10 cellular contexts compared by ENCODE assay signal in the genomic region with DNA sequence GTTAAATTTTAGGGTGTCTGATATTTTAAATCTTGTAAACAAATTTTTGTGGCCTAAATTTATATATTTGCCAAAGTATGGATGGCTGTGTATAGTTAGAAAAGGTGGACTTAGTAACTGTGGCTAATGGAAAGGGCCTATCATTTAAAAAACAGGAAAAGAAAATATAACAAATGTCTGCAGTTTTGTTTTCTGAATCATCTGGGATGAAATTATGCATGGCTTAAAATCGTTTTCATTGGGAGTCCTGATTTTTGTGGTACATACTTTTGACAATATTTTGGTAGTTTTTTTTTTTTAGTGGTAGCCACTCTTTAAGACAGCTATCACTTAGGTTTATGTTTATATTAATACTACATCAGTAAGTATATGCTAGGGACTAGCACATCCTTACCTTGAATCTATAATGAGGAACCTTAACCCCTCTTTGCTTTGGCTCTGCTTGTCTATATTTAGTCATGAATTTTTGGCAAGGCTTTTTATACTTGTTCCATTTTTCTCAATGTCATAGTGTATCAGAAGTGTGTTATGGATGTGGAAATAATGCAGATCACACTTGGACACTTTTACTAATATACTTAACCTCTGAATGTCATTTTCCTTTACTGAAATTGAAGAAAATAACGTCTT. TPM values are rescaled to one million over a fixed set of nuclear protein-coding genes. Genes with fewer than 3 reads are reported as not detected.
A peak's percentile ranks its signal among the peaks of the same experiment; 100 is the strongest.
DNase-seq lines count a peak whose midpoint lies in the region; ATAC-seq, FAIRE-seq and TF ChIP-seq lines count a peak whose summit lies in the region.
"Had no signal": no experiment of that assay in that cellular context is flagged by ENCODE, and none has a peak within 500 bp of the region (broad histone marks: within the 10 kb centered on the region; RNA-seq: fewer than 3 reads in every experiment).

No MANE protein-coding gene starts in this region.

- H3K27me3 ChIP-seq in PC-3 (ENCODE audit: low read length) (no peaks in the 10 kb centered on the region), endothelial cell of umbilical vein (ENCODE audit: control insufficient read depth in 2 of 2, insufficient read depth in 2 of 2, low read length in 2 of 2) (no peaks in the 10 kb centered on the region)

- no peak overlapping the region for H2AFZ ChIP-seq in PC-3 (ENCODE audit: low read length)
- no peak overlapping the region for H2AFZ ChIP-seq in endothelial cell of umbilical vein (ENCODE audit: low read depth, low read length)

- H3K4me3 ChIP-seq in PC-3 (ENCODE audit: low read length) (peak overlapping the region; percentile 93), endothelial cell of umbilical vein (replicated peaks in 1 of 3; ENCODE audit: insufficient read depth in 1 of 3, low read depth in 1 of 3, low read length in 3 of 3) (peak overlapping the region in 1 of 3 experiments; percentile 99), retinal pigment epithelial cell (ENCODE audit: low read length) (peak overlapping the region; percentile 94)

- FAIRE-seq in G401.6 (lab: Jason Lieb, UNC) (peak; percentile 54), endothelial cell of umbilical vein (lab: Jason Lieb, UNC) (no peak)
- FAIRE-seq: TTC549 had no signal

- ATAC-seq in PC-3 (no peak), HG02973 (IDR thresholded peaks at IDR 0.05; ENCODE audit: unreplicated experiment) (no peak)

- H3K9me3 ChIP-seq in PC-3 (ENCODE audit: low read length): no peaks in the 10 kb centered on the region
- H3K9me3 ChIP-seq in endothelial cell of umbilical vein (replicated peaks; ENCODE audit: control insufficient read depth, insufficient read depth, low read length): no peaks in the 10 kb centered on the region

- CTCF ChIA-PET in PC-3 (lab: Charles Lee): no interaction called here
- CTCF ChIA-PET in endothelial cell of umbilical vein (lab: Charles Lee): interaction anchor here (0.9 kb wide), 1 partner anchor 13 kb away, joined by 3 read pairs; no protein-coding TSS in a partner anchor

- POLR2A ChIA-PET in PC-3 (lab: Charles Lee; ENCODE audit: unreplicated experiment): no interaction called here
- POLR2A ChIA-PET in endothelial cell of umbilical vein (lab: Charles Lee): interaction anchor here (0.6 kb wide), 1 partner anchor 11 kb away, joined by 8 read pairs; no protein-coding TSS in a partner anchor

- H3K79me2 ChIP-seq in PC-3 (ENCODE audit: low read length) (peaks cover 94% of the 10 kb centered on the region), endothelial cell of umbilical vein (ENCODE audit: control insufficient read depth, insufficient read depth, low read length) (peaks cover 97% of the 10 kb centered on the region)

- H3K36me3 ChIP-seq in PC-3 (ENCODE audit: low read depth, low read length) (0 out of 2 replicates have a peak, but pooled peaks cover 5% of the 10 kb centered on the region), endothelial cell of umbilical vein (ENCODE audit: control insufficient read depth in 2 of 2, extremely low read depth in 1 of 2, insufficient read depth in 2 of 2, low read length in 2 of 2) (peaks cover 2 to 3% of the 10 kb centered on the region in 2 experiments)

- H4K20me1 ChIP-seq in PC-3 (ENCODE audit: low read length) (peaks cover 29% of the 10 kb centered on the region), endothelial cell of umbilical vein (replicated peaks; ENCODE audit: control insufficient read depth, extremely low read depth, insufficient read depth, low read length) (peaks cover 29% of the 10 kb centered on the region)

- no peak for TF ChIP-seq POLR2A in endothelial cell of umbilical vein (IDR thresholded peaks at IDR 0.05; ENCODE audit: low read depth, low read length)

- peaks cover 19% of the 10 kb centered on the region for H3K4me1 ChIP-seq in PC-3 (ENCODE audit: insufficient read depth, low read length)
- peaks cover 32% of the 10 kb centered on the region for H3K4me1 ChIP-seq in endothelial cell of umbilical vein (ENCODE audit: control insufficient read depth, extremely low read depth, insufficient read depth, low read length)

- H3K4me2 ChIP-seq in PC-3 (ENCODE audit: low read length) (peak overlapping the region; percentile 90), endothelial cell of umbilical vein (ENCODE audit: insufficient read depth, low read length) (peak overlapping the region; percentile 100)

- no peaks in the 10 kb centered on the region for H3K9me1 ChIP-seq in endothelial cell of umbilical vein (replicated peaks; ENCODE audit: control insufficient read depth, extremely low read depth, insufficient read depth, low read length)

- H3K27ac ChIP-seq in PC-3 (ENCODE audit: low read length): 0 out of 2 replicates have a peak overlapping the region, but pooled peaks have one; percentile 11
- H3K27ac ChIP-seq in endothelial cell of umbilical vein (ENCODE audit: insufficient read depth, low read depth, low read length): peak overlapping the region; percentile 67

- dilution Hi-C loops in endothelial cell of umbilical vein (cut with MboI; ENCODE audit: extremely low pct_ligation_motif_present, low sequenced_read_pairs): no loop called here

- no TSS peak for BruUV-seq in PC-3 (replicated peaks; lab: Mats Ljungman, UMichigan)
- no TSS peak for BruUV-seq in endothelial cell of umbilical vein (replicated peaks; lab: Mats Ljungman, UMichigan)

- DNase-seq in PC-3 (no peak), endothelial cell of umbilical vein (ENCODE audit: low read depth, low spot score) (peak; percentile 18), retinal pigment epithelial cell (ENCODE audit: low read depth) (no peak), pons (ENCODE audit: low spot score) (no peak), OCI-M2 (lab: John Stamatoyannopoulos, UW; ENCODE audit: unreplicated experiment) (no peak), iPS-NIHi7 (ENCODE audit: extremely low spot score) (no peak)
- DNase-seq: midbrain had no signal

- no peaks in the 10 kb centered on the region for H3K9me2 ChIP-seq in PC-3 (replicated peaks; ENCODE audit: low read length)

- H3K9ac ChIP-seq in PC-3 (ENCODE audit: low read length): peak overlapping the region; percentile 54
- H3K9ac ChIP-seq in endothelial cell of umbilical vein (replicated peaks; ENCODE audit: extremely low read depth, insufficient read depth, low read length): peak overlapping the region; percentile 78

- no peaks in the 10 kb centered on the region for H3F3A ChIP-seq in PC-3 (ENCODE audit: low read length, unreplicated experiment)

- TF ChIP-seq CTCF in PC-3 (conservative IDR thresholded peaks at IDR 0.05; ENCODE audit: low read depth, low read length) (no peak), endothelial cell of umbilical vein (IDR thresholded peaks at IDR 0.05; ENCODE audit: extremely low read depth in 1 of 2, insufficient read depth in 1 of 2, low read depth in 1 of 2, low read length in 2 of 2) (no peak), retinal pigment epithelial cell (conservative IDR thresholded peaks at IDR 0.05; ENCODE audit: low read depth, low read length) (no peak)

- intact Hi-C loops in PC-3 (cut with micrococcal nuclease): loop anchor here (5.0 kb wide), 3 partner anchors 84 to 399 kb away; no protein-coding TSS in a partner anchor
- intact Hi-C loops in endothelial cell of umbilical vein (cut with micrococcal nuclease): loop anchor here (5.0 to 10.0 kb wide), 6 partner anchors 64 to 618 kb away; no protein-coding TSS in a partner anchor

TF ChIP-seq in endothelial cell of umbilical vein, 7 proteins besides CTCF, POLR2A, EP300 and RAD21:
- TF ChIP-seq JUN (IDR thresholded peaks at IDR 0.05; ENCODE audit: borderline replicate concordance, insufficient read depth, insufficient read length, low read depth): no peak
- TF ChIP-seq GATA2 (IDR thresholded peaks at IDR 0.05; ENCODE audit: insufficient read depth, insufficient read length, low read depth, low read length): no peak
- no peak for TF ChIP-seq FOS (IDR thresholded peaks at IDR 0.05; ENCODE audit: borderline replicate concordance, insufficient read depth, low read length)
- TF ChIP-seq, protein P1, sequence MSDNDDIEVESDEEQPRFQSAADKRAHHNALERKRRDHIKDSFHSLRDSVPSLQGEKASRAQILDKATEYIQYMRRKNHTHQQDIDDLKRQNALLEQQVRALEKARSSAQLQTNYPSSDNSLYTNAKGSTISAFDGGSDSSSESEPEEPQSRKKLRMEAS (IDR thresholded peaks at IDR 0.05; ENCODE audit: insufficient read depth, insufficient read length): no peak
- TF ChIP-seq MYC (IDR thresholded peaks at IDR 0.05; ENCODE audit: low read depth, low read length): no peak
- TF ChIP-seq POLR2AphosphoS5 (IDR thresholded peaks at IDR 0.05; ENCODE audit: insufficient read depth, low read depth, low read length): no peak
- no peak for TF ChIP-seq EZH2 (IDR thresholded peaks at IDR 0.05; ENCODE audit: borderline replicate concordance, low read depth, low read length, severe bottlenecking)
TF ChIP-seq in endothelial cell of umbilical vein: peak in this region for 0.

RNA-seq across cellular contexts. Expression of gene ARID1B, which starts 5.6 kb away (rescaled TPM):
- total RNA-seq in PC-3 (2014; rRNA removed) (24.1 and 24.2 TPM in 2 replicates), endothelial cell of umbilical vein (81.3 and 89.5 TPM in 2 replicates)
- 19.9 and 21.8 TPM in 2 replicates for polyA plus RNA-seq in endothelial cell of umbilical vein
- polyA plus RNA-seq in endothelial cell of umbilical vein (2011; cell fraction: cytosol; rRNA removed): 23.4 and 24.0 TPM in 2 replicates
- polyA plus RNA-seq in endothelial cell of umbilical vein (2011; cell fraction: nucleus; rRNA removed): 77.1 and 78.2 TPM in 2 replicates
- 25.7 and 28.8 TPM in 2 replicates for polyA plus RNA-seq in endothelial cell of umbilical vein (2012)
- polyA minus RNA-seq in endothelial cell of umbilical vein: 154 and 179 TPM in 2 replicates
- polyA minus RNA-seq in endothelial cell of umbilical vein (2011; cell fraction: cytosol; rRNA and poly(A)+ RNA removed): 26.9 TPM
- 366 and 441 TPM in 2 replicates for polyA minus RNA-seq in endothelial cell of umbilical vein (2011; cell fraction: nucleus; rRNA and poly(A)+ RNA removed)
